Comparison of ENCODE assay signal across 1 cellular context in the genomic region with DNA sequence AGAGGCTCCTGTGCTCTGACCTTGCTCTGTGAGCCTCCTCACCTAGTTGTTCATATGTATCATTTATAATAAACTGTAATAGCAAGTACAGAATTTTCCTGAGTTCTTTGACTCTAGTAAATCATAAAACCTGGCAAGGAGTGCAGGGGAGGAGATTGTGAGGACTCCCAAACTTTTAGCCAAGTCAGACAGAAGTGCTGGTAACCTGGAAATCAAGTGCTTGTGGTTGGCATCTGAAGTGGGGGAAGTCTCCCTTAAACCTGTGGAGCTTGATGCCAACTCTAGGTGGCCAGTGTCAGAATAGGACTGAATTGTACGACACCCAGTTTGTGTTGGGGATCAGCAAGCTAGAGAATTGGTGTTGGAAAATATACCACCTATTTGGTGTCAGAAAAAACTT.
TF ChIP-seq lines count a peak whose summit lies in the region.

No MANE protein-coding gene starts in this region.

TF ChIP-seq in GM23338, 12 proteins besides CTCF, POLR2A, EP300 and RAD21 (continued from another document):
- TF ChIP-seq, protein P1, sequence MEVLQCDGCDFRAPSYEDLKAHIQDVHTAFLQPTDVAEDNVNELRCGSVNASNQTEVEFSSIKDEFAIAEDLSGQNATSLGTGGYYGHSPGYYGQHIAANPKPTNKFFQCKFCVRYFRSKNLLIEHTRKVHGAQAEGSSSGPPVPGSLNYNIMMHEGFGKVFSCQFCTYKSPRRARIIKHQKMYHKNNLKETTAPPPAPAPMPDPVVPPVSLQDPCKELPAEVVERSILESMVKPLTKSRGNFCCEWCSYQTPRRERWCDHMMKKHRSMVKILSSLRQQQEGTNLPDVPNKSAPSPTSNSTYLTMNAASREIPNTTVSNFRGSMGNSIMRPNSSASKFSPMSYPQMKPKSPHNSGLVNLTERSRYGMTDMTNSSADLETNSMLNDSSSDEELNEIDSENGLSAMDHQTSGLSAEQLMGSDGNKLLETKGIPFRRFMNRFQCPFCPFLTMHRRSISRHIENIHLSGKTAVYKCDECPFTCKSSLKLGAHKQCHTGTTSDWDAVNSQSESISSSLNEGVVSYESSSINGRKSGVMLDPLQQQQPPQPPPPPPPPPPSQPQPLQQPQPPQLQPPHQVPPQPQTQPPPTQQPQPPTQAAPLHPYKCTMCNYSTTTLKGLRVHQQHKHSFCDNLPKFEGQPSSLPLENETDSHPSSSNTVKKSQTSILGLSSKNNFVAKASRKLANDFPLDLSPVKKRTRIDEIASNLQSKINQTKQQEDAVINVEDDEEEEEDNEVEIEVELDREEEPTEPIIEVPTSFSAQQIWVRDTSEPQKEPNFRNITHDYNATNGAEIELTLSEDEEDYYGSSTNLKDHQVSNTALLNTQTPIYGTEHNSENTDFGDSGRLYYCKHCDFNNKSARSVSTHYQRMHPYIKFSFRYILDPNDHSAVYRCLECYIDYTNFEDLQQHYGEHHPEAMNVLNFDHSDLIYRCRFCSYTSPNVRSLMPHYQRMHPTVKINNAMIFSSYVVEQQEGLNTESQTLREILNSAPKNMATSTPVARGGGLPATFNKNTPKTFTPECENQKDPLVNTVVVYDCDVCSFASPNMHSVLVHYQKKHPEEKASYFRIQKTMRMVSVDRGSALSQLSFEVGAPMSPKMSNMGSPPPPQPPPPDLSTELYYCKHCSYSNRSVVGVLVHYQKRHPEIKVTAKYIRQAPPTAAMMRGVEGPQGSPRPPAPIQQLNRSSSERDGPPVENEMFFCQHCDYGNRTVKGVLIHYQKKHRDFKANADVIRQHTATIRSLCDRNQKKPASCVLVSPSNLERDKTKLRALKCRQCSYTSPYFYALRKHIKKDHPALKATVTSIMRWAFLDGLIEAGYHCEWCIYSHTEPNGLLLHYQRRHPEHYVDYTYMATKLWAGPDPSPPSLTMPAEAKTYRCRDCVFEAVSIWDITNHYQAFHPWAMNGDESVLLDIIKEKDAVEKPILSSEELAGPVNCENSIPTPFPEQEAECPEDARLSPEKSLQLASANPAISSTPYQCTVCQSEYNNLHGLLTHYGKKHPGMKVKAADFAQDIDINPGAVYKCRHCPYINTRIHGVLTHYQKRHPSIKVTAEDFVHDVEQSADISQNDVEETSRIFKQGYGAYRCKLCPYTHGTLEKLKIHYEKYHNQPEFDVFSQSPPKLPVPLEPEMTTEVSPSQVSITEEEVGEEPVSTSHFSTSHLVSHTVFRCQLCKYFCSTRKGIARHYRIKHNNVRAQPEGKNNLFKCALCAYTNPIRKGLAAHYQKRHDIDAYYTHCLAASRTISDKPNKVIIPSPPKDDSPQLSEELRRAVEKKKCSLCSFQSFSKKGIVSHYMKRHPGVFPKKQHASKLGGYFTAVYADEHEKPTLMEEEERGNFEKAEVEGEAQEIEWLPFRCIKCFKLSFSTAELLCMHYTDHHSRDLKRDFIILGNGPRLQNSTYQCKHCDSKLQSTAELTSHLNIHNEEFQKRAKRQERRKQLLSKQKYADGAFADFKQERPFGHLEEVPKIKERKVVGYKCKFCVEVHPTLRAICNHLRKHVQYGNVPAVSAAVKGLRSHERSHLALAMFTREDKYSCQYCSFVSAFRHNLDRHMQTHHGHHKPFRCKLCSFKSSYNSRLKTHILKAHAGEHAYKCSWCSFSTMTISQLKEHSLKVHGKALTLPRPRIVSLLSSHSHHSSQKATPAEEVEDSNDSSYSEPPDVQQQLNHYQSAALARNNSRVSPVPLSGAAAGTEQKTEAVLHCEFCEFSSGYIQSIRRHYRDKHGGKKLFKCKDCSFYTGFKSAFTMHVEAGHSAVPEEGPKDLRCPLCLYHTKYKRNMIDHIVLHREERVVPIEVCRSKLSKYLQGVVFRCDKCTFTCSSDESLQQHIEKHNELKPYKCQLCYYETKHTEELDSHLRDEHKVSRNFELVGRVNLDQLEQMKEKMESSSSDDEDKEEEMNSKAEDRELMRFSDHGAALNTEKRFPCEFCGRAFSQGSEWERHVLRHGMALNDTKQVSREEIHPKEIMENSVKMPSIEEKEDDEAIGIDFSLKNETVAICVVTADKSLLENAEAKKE (CRISPR knock-in tag; IDR thresholded peaks at IDR 0.05), result no peak
- TF ChIP-seq EZH2phosphoT487 (IDR thresholded peaks at IDR 0.05; ENCODE audit: unreplicated experiment), result no peak
- no peak for TF ChIP-seq NANOG (IDR thresholded peaks at IDR 0.05; ENCODE audit: borderline replicate concordance)
- TF ChIP-seq, protein P2, sequence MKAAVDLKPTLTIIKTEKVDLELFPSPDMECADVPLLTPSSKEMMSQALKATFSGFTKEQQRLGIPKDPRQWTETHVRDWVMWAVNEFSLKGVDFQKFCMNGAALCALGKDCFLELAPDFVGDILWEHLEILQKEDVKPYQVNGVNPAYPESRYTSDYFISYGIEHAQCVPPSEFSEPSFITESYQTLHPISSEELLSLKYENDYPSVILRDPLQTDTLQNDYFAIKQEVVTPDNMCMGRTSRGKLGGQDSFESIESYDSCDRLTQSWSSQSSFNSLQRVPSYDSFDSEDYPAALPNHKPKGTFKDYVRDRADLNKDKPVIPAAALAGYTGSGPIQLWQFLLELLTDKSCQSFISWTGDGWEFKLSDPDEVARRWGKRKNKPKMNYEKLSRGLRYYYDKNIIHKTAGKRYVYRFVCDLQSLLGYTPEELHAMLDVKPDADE (IDR thresholded peaks at IDR 0.05), result no peak
- no peak for TF ChIP-seq ZNF114 (CRISPR knock-in tag; IDR thresholded peaks at IDR 0.05)
- no peak for TF ChIP-seq EZH2 (IDR thresholded peaks at IDR 0.05; ENCODE audit: low read depth, unreplicated experiment)
- TF ChIP-seq POLR2AphosphoS5 (IDR thresholded peaks at IDR 0.05; ENCODE audit: low read depth), result no peak
- TF ChIP-seq ZNF331 (CRISPR knock-in tag; IDR thresholded peaks at IDR 0.05; ENCODE audit: low read depth), result no peak
- no peak for TF ChIP-seq CREB1 (CRISPR knock-in tag; IDR thresholded peaks at IDR 0.05; ENCODE audit: low read depth)
- TF ChIP-seq STAT1 (IDR thresholded peaks at IDR 0.05; ENCODE audit: unreplicated experiment), result no peak
